9 cellular contexts compared by ENCODE assay signal in genomic region chr2:136019304-136019703, GRCh38. TPM values are rescaled to one million over a fixed set of nuclear protein-coding genes. Genes with fewer than 3 reads are reported as not detected.
DNase-seq lines count a peak whose midpoint lies in the region; ATAC-seq lines count a peak whose summit lies in the region.
"Had no signal": no experiment of that assay in that cellular context is flagged by ENCODE, and none has a peak within 500 bp of the region (broad histone marks: within the 10 kb centered on the region; RNA-seq: fewer than 3 reads in every experiment).

No MANE protein-coding gene starts in this region.

- H3K27me3 Mint-ChIP-seq in T-helper 17 cell = no peaks in the 10 kb centered on the region

- peak; percentile 71 for ATAC-seq in GM19395 (IDR thresholded peaks at IDR 0.05; ENCODE audit: unreplicated experiment)
- peak; percentile 70 for ATAC-seq in HG03064 (IDR thresholded peaks at IDR 0.05; ENCODE audit: low read depth, unreplicated experiment)
- peak; percentile 42 for ATAC-seq in T-helper 17 cell
- ATAC-seq: pancreas had no signal

- H3K4me1 Mint-ChIP-seq in T-helper 17 cell = peaks cover 11% of the 10 kb centered on the region

- no peak overlapping the region for H3K4me3 Mint-ChIP-seq in T-helper 17 cell

- H3K36me3 Mint-ChIP-seq in T-helper 17 cell (ENCODE audit: low read depth) = peaks cover 2% of the 10 kb centered on the region

- peak; percentile 74 for DNase-seq in GF-D8 (lab: John Stamatoyannopoulos, UW)
- no peak for DNase-seq in T-helper 17 cell
- no peak for DNase-seq in COLO668 (lab: John Stamatoyannopoulos, UW; ENCODE audit: unreplicated experiment)
- no peak for DNase-seq in retina
- DNase-seq in HuH-7.5 (ENCODE audit: low spot score) = no peak
- no peak for DNase-seq in HT-29 (ENCODE audit: low spot score)
- DNase-seq: pancreas had no signal

- H3K9me3 ChIP-seq in T-helper 17 cell (ENCODE audit: control insufficient read depth, low read length, poor library complexity, severe bottlenecking) = no peaks in the 10 kb centered on the region
- H3K9me3 ChIP-seq: pancreas had no signal

- H3K27ac Mint-ChIP-seq in T-helper 17 cell = no peak overlapping the region

RNA-seq across cellular contexts. Expression of gene DARS1, which starts 33.9 kb away (rescaled TPM):
- 10 to 100 TPM; 53.8 to 72.1 TPM for total RNA-seq in T-helper 17 cell
- total RNA-seq in HT-29 (2014; rRNA removed; shearing (Covaris generic)) = 20.5 and 29.6 TPM in 2 replicates
